Comparison of ENCODE assay signal across 11 cellular contexts in the genomic region with DNA sequence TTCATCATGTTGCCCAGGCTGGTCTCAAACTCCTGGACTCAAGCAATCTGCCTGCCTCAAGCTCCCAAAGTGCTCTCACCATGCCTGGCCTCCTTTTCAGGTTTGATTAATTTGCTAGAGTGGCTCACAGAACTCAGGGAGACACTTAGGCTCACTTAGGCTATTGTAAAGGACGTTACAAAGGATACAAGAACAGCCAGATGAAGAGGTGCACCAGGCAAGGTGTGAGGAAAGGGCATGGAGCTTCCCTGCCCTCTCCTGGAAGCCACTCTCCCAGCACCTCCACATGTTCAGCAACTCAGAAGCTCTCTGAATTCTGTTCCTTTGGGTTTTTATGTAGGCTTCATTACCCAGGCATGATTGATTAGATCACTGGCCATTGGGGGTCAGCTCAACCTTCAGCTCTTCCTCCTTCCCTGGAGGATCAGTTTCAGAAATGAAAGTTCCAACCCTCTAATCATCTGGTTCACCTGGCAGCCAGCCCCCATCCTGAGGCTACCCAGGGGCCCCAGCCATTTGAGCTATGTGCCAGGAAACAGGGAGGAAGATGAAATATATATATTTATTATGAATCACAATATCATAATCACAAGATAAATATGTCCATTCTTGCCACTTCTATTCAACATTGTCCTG.
A peak's percentile ranks its signal among the peaks of the same experiment; 100 is the strongest.
DNase-seq lines count a peak whose midpoint lies in the region; ATAC-seq and TF ChIP-seq lines count a peak whose summit lies in the region.
"Had no signal": no experiment of that assay in that cellular context is flagged by ENCODE, and none has a peak within 500 bp of the region (broad histone marks: within the 10 kb centered on the region; RNA-seq: fewer than 3 reads in every experiment).

No MANE protein-coding gene starts in this region.

- intact Hi-C loops in activated naive CD4-positive, alpha-beta T cell treated with anti-CD3 and anti-CD28 coated beads for 36 hours (cut with micrococcal nuclease): loop anchor here (1.0 to 5.0 kb wide), 2 partner anchors 103 to 169 kb away; partner anchors contain the start of genes SEPTIN10 and SOWAHC
- intact Hi-C loops in left lung (cut with DNase I) (no loop called here), aorta (cut with DNase I) (loop anchor here (1.0 to 5.0 kb wide), 3 partner anchors 98 to 170 kb away; no protein-coding TSS in a partner anchor), posterior cingulate gyrus (cut with DNase I) (no loop called here)

- H3K9me3 ChIP-seq in left lung: no peaks in the 10 kb centered on the region
- H3K9me3 ChIP-seq in aorta (ENCODE audit: control insufficient read depth, low read length): no peaks in the 10 kb centered on the region

- H3K27me3 ChIP-seq in brain microvascular endothelial cell (replicated peaks) (no peaks in the 10 kb centered on the region), left lung (no peaks in the 10 kb centered on the region), aorta (ENCODE audit: control insufficient read depth in 1 of 2, insufficient read depth in 2 of 2, low read length in 1 of 2) (no peaks in the 10 kb centered on the region)

- ATAC-seq in left lung: peak; percentile 93
- peak; percentile 68 for ATAC-seq in aorta (ENCODE audit: low FRiP score)
- ATAC-seq in HG03025 (IDR thresholded peaks at IDR 0.05; ENCODE audit: low FRiP score, unreplicated experiment): no peak

- 6 to 13% methylated on average over 1 of the region's 1 CpG for WGBS in aorta, 2 donors

- DNase-seq in activated naive CD4-positive, alpha-beta T cell treated with anti-CD3 and anti-CD28 coated beads for 36 hours: peak; percentile 14
- no peak for DNase-seq in activated naive CD4-positive, alpha-beta T cell treated with Interleukin-2 at 50 U/mL for 16 hours
- DNase-seq in brain microvascular endothelial cell: no peak
- no peak for DNase-seq in left lung
- DNase-seq in aorta: no peak
- no peak for DNase-seq in posterior cingulate gyrus
- no peak for DNase-seq in NCI-H146 treated with DMSO at 0.1 percent for 48 hours (lab: John Stamatoyannopoulos, UW; ENCODE audit: unreplicated experiment)

- no peaks in the 10 kb centered on the region for H3K27me3 Mint-ChIP-seq in activated naive CD4-positive, alpha-beta T cell treated with anti-CD3 and anti-CD28 coated beads for 36 hours (ENCODE audit: low read depth)
- H3K27me3 Mint-ChIP-seq: IgD-negative memory B cell, memory B cell had no signal

- no peak overlapping the region for H3K27ac Mint-ChIP-seq in activated naive CD4-positive, alpha-beta T cell treated with anti-CD3 and anti-CD28 coated beads for 36 hours
- H3K27ac Mint-ChIP-seq: CD14-positive monocyte, IgD-negative memory B cell, memory B cell had no signal

- in situ Hi-C loops in brain microvascular endothelial cell (cut with HindIII; ENCODE audit: low pct_ligation_motif_present, low sequenced_read_pairs): no loop called here

- no peaks in the 10 kb centered on the region for H3K9me3 Mint-ChIP-seq in activated naive CD4-positive, alpha-beta T cell treated with anti-CD3 and anti-CD28 coated beads for 36 hours

- H3K27ac ChIP-seq in brain microvascular endothelial cell (no peak overlapping the region), left lung (no peak overlapping the region), aorta (ENCODE audit: low read depth in 1 of 2, low read length in 2 of 2) (no peak overlapping the region)

- H3K4me3 Mint-ChIP-seq in activated naive CD4-positive, alpha-beta T cell treated with anti-CD3 and anti-CD28 coated beads for 36 hours: no peak overlapping the region
- H3K4me3 Mint-ChIP-seq: CD14-positive monocyte, IgD-negative memory B cell, memory B cell had no signal

- TF ChIP-seq CTCF in brain microvascular endothelial cell (IDR thresholded peaks at IDR 0.05; ENCODE audit: low read depth, low read length, missing control alignments) (peak; percentile 45), left lung (IDR thresholded peaks at IDR 0.05) (peak; percentile 25 to 32)

- H3K4me3 ChIP-seq in brain microvascular endothelial cell (ENCODE audit: low read depth, low read length) (no peak overlapping the region), left lung (no peak overlapping the region), aorta (ENCODE audit: low read length in 2 of 2) (no peak overlapping the region)

- CTCF ChIA-PET in activated naive CD4-positive, alpha-beta T cell treated with anti-CD3 and anti-CD28 coated beads for 36 hours (lab: Charles Lee): interaction anchor here (0.8 to 1.7 kb wide), 3 partner anchors 38 to 169 kb away, joined by 3 to 8 read pairs (median 3); no protein-coding TSS in a partner anchor

- H3K36me3 Mint-ChIP-seq in activated naive CD4-positive, alpha-beta T cell treated with anti-CD3 and anti-CD28 coated beads for 36 hours (ENCODE audit: low read depth): no peaks in the 10 kb centered on the region
- H3K36me3 Mint-ChIP-seq: CD14-positive monocyte, memory B cell had no signal

- no peaks in the 10 kb centered on the region for H3K4me1 Mint-ChIP-seq in activated naive CD4-positive, alpha-beta T cell treated with anti-CD3 and anti-CD28 coated beads for 36 hours (ENCODE audit: low read depth)
- H3K4me1 Mint-ChIP-seq: CD14-positive monocyte, IgD-negative memory B cell, memory B cell had no signal

- no peaks in the 10 kb centered on the region for H3K4me1 ChIP-seq in left lung
- H3K4me1 ChIP-seq in aorta (ENCODE audit: control insufficient read depth in 1 of 2, insufficient read depth in 2 of 2, low read length in 2 of 2): no peaks in the 10 kb centered on the region

- H3K36me3 ChIP-seq in brain microvascular endothelial cell (replicated peaks) (no peaks in the 10 kb centered on the region), left lung (no peaks in the 10 kb centered on the region), aorta (ENCODE audit: control insufficient read depth in 1 of 2, insufficient read depth in 2 of 2, low read length in 1 of 2) (no peaks in the 10 kb centered on the region)

Comparison
In these comparisons a context has a peak if more than half of its experiments do, and no peak if none do; other contexts are left out.
1. intact Hi-C loops: an anchor here in activated naive CD4-positive, alpha-beta T cell treated with anti-CD3 and anti-CD28 coated beads for 36 hours (1.0 to 5.0 kb wide) and aorta (1.0 to 5.0 kb wide); none called in left lung and posterior cingulate gyrus.